In the genomic region with DNA sequence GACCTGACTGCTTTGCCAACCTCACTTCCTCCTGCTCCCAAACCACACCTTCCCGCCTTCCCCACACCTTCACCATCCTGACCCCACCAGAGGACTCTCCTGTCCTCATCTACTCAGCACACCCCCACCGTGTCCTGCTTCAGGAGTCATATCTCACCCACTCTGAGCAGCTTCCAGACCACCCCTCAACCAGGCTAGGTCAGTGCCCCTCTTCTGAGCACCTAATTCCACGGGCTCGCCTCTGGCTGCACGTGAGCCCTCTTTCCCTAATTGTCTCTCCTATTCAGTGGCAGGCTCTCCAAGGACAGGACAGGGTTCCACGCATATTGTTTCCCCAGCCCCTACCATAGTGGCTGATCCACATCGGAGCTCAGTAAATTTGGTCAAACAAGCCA, we compare ENCODE assay signal across 32 cellular contexts. TPM values are rescaled to one million over a fixed set of nuclear protein-coding genes. Genes with fewer than 3 reads are reported as not detected.
DNase-seq lines count a peak whose midpoint lies in the region; ATAC-seq, FAIRE-seq and TF ChIP-seq lines count a peak whose summit lies in the region.
"Had no signal": no experiment of that assay in that cellular context is flagged by ENCODE, and none has a peak within 500 bp of the region (broad histone marks: within the 10 kb centered on the region; RNA-seq: fewer than 3 reads in every experiment).

No MANE protein-coding gene starts in this region.

- peaks cover 31% of the 10 kb centered on the region for H4K20me1 ChIP-seq in GM23338 (replicated peaks; ENCODE audit: insufficient read depth)
- no peaks in the 10 kb centered on the region for H4K20me1 ChIP-seq in keratinocyte (ENCODE audit: control insufficient read depth, extremely low read depth, insufficient read depth, low read length)

- DNase-seq in GM23338 (ENCODE audit: low spot score), result no peak
- DNase-seq in WTC11 (ENCODE audit: low spot score), result no peak
- no peak for DNase-seq in keratinocyte (ENCODE audit: low read depth, low spot score)
- DNase-seq in osteocyte (ENCODE audit: extremely low spot score, unreplicated experiment), result no peak
- DNase-seq in NCI-H524 (lab: John Stamatoyannopoulos, UW), result no peak
- DNase-seq in GM19240 (ENCODE audit: insufficient read length, low spot score), result no peak
- DNase-seq: activated CD4-positive, alpha-beta memory T cell treated with anti-CD3 and anti-CD28 coated beads for 36 hours; activated CD4-positive, CD25-positive, alpha-beta regulatory T cell treated with anti-CD3 and anti-CD28 coated beads, Interleukin-2, amount 50 U/mL, for 72 hours; activated naive CD8-positive, alpha-beta T cell treated with anti-CD3 and anti-CD28 coated beads for 36 hours; activated T-cell treated with anti-CD3 and anti-CD28 coated beads for 4 hours; aorta; DND-41; GM23248; mucosa of descending colon; NCI-H1092; NCI-H187; NCI-H2171 treated with DMSO at 0.1 percent for 48 hours; NCI-H524 treated with DMSO at 0.1 percent for 48 hours; sigmoid colon; SJCRH30; stimulated activated CD4-positive, alpha-beta T cell treated with anti-CD3 and anti-CD28 coated beads, Interleukin-15, amount 100 ng/mL, for 24 hours; stimulated activated naive CD4-positive, alpha-beta T cell treated with Interleukin-2 at 50 U/mL for 16 hours; T-cell; uterus had no signal

- no peaks in the 10 kb centered on the region for H3K9me3 Mint-ChIP-seq in GM23338
- no peaks in the 10 kb centered on the region for H3K9me3 Mint-ChIP-seq in WTC11
- H3K9me3 Mint-ChIP-seq in osteocyte (ENCODE audit: unreplicated experiment), result no peaks in the 10 kb centered on the region
- H3K9me3 Mint-ChIP-seq: activated CD4-positive, alpha-beta memory T cell treated with anti-CD3 and anti-CD28 coated beads for 36 hours; activated naive CD8-positive, alpha-beta T cell treated with anti-CD3 and anti-CD28 coated beads for 36 hours; dendritic cell treated with granulocyte-macrophage colony-stimulating factor and Interleukin-4, amounts not matched to agents 40 ng/mL and 50 ng/mL, for 4 days; IgD-negative memory B cell; natural killer cell treated with Interleukin-12 subunit alpha and Interleukin-12 subunit beta and Interleukin-15 and Interleukin-18, amount 100 ng/mL, for 72 hours; T-cell had no signal

- ATAC-seq in GM23338 (no peak), WTC11 (no peak), HG03280 (IDR thresholded peaks at IDR 0.05; ENCODE audit: unreplicated experiment) (no peak), HG03457 (IDR thresholded peaks at IDR 0.05; ENCODE audit: unreplicated experiment) (no peak)
- ATAC-seq: gastroesophageal sphincter; mucosa of descending colon; natural killer cell treated with Interleukin-12 subunit alpha and Interleukin-12 subunit beta and Interleukin-15 and Interleukin-18, amount 100 ng/mL, for 72 hours; T-cell had no signal

- H2AFZ ChIP-seq in GM23338 (no peak overlapping the region), keratinocyte (ENCODE audit: control insufficient read depth, low read length) (no peak overlapping the region)

- H3F3A ChIP-seq in GM23338 (replicated peaks; ENCODE audit: low read depth), result peaks cover 5% of the 10 kb centered on the region; the same call in 1 of the 2 replicates

- no peaks in the 10 kb centered on the region for H3K9me3 ChIP-seq in keratinocyte (ENCODE audit: control insufficient read depth, low read depth, low read length)
- H3K9me3 ChIP-seq: gastroesophageal sphincter, mucosa of descending colon, sigmoid colon, SJCRH30, uterus had no signal

- peaks cover 43% of the 10 kb centered on the region for H3K4me1 Mint-ChIP-seq in GM23338
- peaks cover 47% of the 10 kb centered on the region for H3K4me1 Mint-ChIP-seq in WTC11
- peaks cover 37% of the 10 kb centered on the region for H3K4me1 Mint-ChIP-seq in osteocyte (ENCODE audit: unreplicated experiment)

- no peak for FAIRE-seq in keratinocyte (lab: Jason Lieb, UNC)
- FAIRE-seq: islet of Langerhans had no signal

- H3K27me3 Mint-ChIP-seq in GM23338 (ENCODE audit: insufficient read depth, low read depth, poor library complexity) (peaks cover 11% of the 10 kb centered on the region), WTC11 (ENCODE audit: low read depth) (peaks cover 5% of the 10 kb centered on the region), osteocyte (ENCODE audit: unreplicated experiment) (no peaks in the 10 kb centered on the region)
- H3K27me3 Mint-ChIP-seq: activated CD4-positive, alpha-beta memory T cell treated with anti-CD3 and anti-CD28 coated beads for 36 hours; activated naive CD8-positive, alpha-beta T cell treated with anti-CD3 and anti-CD28 coated beads for 36 hours; IgD-negative memory B cell; natural killer cell treated with Interleukin-12 subunit alpha and Interleukin-12 subunit beta and Interleukin-15 and Interleukin-18, amount 100 ng/mL, for 72 hours; T-cell had no signal

- H3K27ac Mint-ChIP-seq in GM23338 (peak overlapping the region; percentile 77), WTC11 (peak overlapping the region; percentile 82), osteocyte (ENCODE audit: unreplicated experiment) (peak overlapping the region; percentile 56)
- H3K27ac Mint-ChIP-seq: activated CD4-positive, alpha-beta memory T cell treated with anti-CD3 and anti-CD28 coated beads for 36 hours; activated naive CD8-positive, alpha-beta T cell treated with anti-CD3 and anti-CD28 coated beads for 36 hours; dendritic cell treated with granulocyte-macrophage colony-stimulating factor and Interleukin-4, amounts not matched to agents 40 ng/mL and 50 ng/mL, for 4 days; IgD-negative memory B cell; natural killer cell treated with Interleukin-12 subunit alpha and Interleukin-12 subunit beta and Interleukin-15 and Interleukin-18, amount 100 ng/mL, for 72 hours; T-cell had no signal

- CTCF ChIA-PET in WTC11 (lab: Charles Lee), result interaction anchor here (0.8 to 1.9 kb wide), 11 partner anchors 8 to 348 kb away, joined by 3 to 21 read pairs (median 5); a partner anchor contains a TSS

- dilution Hi-C loops in keratinocyte (cut with MboI; ENCODE audit: extremely low pct_ligation_motif_present, low sequenced_read_pairs), result no loop called here

- H3K27ac ChIP-seq in GM23338 (ENCODE audit: low read depth), result peak overlapping the region; percentile 67
- H3K27ac ChIP-seq in keratinocyte (ENCODE audit: control insufficient read depth, insufficient read depth, low read length), result no peak overlapping the region
- H3K27ac ChIP-seq: C4-2B, GM23248 had no signal

- H3K36me3 ChIP-seq in GM23338 (ENCODE audit: insufficient read depth) (peaks cover 14% of the 10 kb centered on the region; the same call in 1 of the 2 replicates), keratinocyte (ENCODE audit: control insufficient read depth in 2 of 2, extremely low read depth in 1 of 2, insufficient read depth in 2 of 2, low read length in 2 of 2) (peaks cover 1 to 14% of the 10 kb centered on the region in 2 experiments)
- H3K36me3 ChIP-seq: uterus had no signal

- POLR2A ChIA-PET in WTC11 (lab: Charles Lee), result interaction anchor here (1.1 kb wide), 1 partner anchor 16 kb away, joined by 7 read pairs; a partner anchor contains a TSS

- H3K4me1 ChIP-seq in GM23338 (ENCODE audit: insufficient read depth) (peaks cover 28% of the 10 kb centered on the region; the same call in 1 of the 2 replicates), keratinocyte (ENCODE audit: control insufficient read depth, extremely low read depth, insufficient read depth, low read length) (peaks cover 38% of the 10 kb centered on the region)

- TF ChIP-seq CTCF in GM23338 (conservative IDR thresholded peaks at IDR 0.05; ENCODE audit: low read depth in 2 of 2), result no peak
- TF ChIP-seq CTCF in WTC11 (IDR thresholded peaks at IDR 0.05), result no peak
- no peak for TF ChIP-seq CTCF in keratinocyte (optimal IDR thresholded peaks at IDR 0.05 in 1 of 3, IDR thresholded peaks at IDR 0.05 in 1 of 3, conservative IDR thresholded peaks at IDR 0.05 in 1 of 3; ENCODE audit: extremely low read depth in 1 of 3, insufficient read depth in 2 of 3, low read length in 3 of 3)
- TF ChIP-seq CTCF in osteocyte (IDR thresholded peaks at IDR 0.05), result no peak

- H3K4me3 ChIP-seq in GM23338 (no peak overlapping the region), keratinocyte (ENCODE audit: control insufficient read depth in 2 of 3, extremely low read depth in 1 of 3, insufficient read depth in 2 of 3, low read depth in 1 of 3, low read length in 3 of 3) (no peak overlapping the region)
- H3K4me3 ChIP-seq: gastroesophageal sphincter, GM23248, mucosa of descending colon, sigmoid colon, SJCRH30, uterus had no signal

- H3K4me2 ChIP-seq in GM23338 (peak overlapping the region; percentile 11; the same call in 1 of the 2 replicates), keratinocyte (ENCODE audit: control insufficient read depth, extremely low read depth, insufficient read depth, low read depth, low read length) (peak overlapping the region; percentile 6)

- peaks cover 41% of the 10 kb centered on the region for H3K79me2 ChIP-seq in GM23338 (replicated peaks; ENCODE audit: insufficient read depth)
- H3K79me2 ChIP-seq in keratinocyte (ENCODE audit: control insufficient read depth, insufficient read depth, low read length), result peaks cover 26% of the 10 kb centered on the region

- peak overlapping the region; percentile 4; the same call in 1 of the 3 replicates for H3K4me3 Mint-ChIP-seq in GM23338
- no peak overlapping the region for H3K4me3 Mint-ChIP-seq in WTC11
- no peak overlapping the region for H3K4me3 Mint-ChIP-seq in osteocyte (ENCODE audit: unreplicated experiment)
- H3K4me3 Mint-ChIP-seq: activated CD4-positive, alpha-beta memory T cell treated with anti-CD3 and anti-CD28 coated beads for 36 hours; activated naive CD8-positive, alpha-beta T cell treated with anti-CD3 and anti-CD28 coated beads for 36 hours; dendritic cell treated with granulocyte-macrophage colony-stimulating factor and Interleukin-4, amounts not matched to agents 40 ng/mL and 50 ng/mL, for 4 days; natural killer cell treated with Interleukin-12 subunit alpha and Interleukin-12 subunit beta and Interleukin-15 and Interleukin-18, amount 100 ng/mL, for 72 hours; T-cell had no signal

- H3K9ac ChIP-seq in keratinocyte (ENCODE audit: control insufficient read depth, extremely low read depth, insufficient read depth, low read length), result no peak overlapping the region
- H3K9ac ChIP-seq: GM23248 had no signal

- peaks cover 30% of the 10 kb centered on the region for H3K36me3 Mint-ChIP-seq in GM23338 (ENCODE audit: low read depth)
- peaks cover 31% of the 10 kb centered on the region for H3K36me3 Mint-ChIP-seq in WTC11
- peaks cover 3% of the 10 kb centered on the region for H3K36me3 Mint-ChIP-seq in osteocyte (ENCODE audit: unreplicated experiment)
- H3K36me3 Mint-ChIP-seq: natural killer cell treated with Interleukin-12 subunit alpha and Interleukin-12 subunit beta and Interleukin-15 and Interleukin-18, amount 100 ng/mL, for 72 hours; T-cell had no signal

- H3K9me1 ChIP-seq in keratinocyte (ENCODE audit: control insufficient read depth, extremely low read depth, insufficient read depth, low read length), result no peaks in the 10 kb centered on the region

- H3K27me3 ChIP-seq in GM23338 (ENCODE audit: insufficient read depth) (peaks cover 2% of the 10 kb centered on the region; the same call in 1 of the 2 replicates), keratinocyte (ENCODE audit: control insufficient read depth, extremely low read depth, insufficient read depth, low read length) (no peaks in the 10 kb centered on the region)
- H3K27me3 ChIP-seq: gastroesophageal sphincter, sigmoid colon, SJCRH30, uterus had no signal

- no peaks in the 10 kb centered on the region for H3K9me2 ChIP-seq in GM23338 (ENCODE audit: insufficient read depth)

RNA-seq across cellular contexts. Expression of a gene that starts 4.3 kb away (rescaled TPM):
- 35.4 and 59.0 TPM in 2 replicates for total RNA-seq in GM23338 (2014; rRNA removed; shearing (Covaris generic))
- polyA plus RNA-seq in GM23338 (2016; fragmentation: Nextera tagmentation; extraction: Ambion mirVana) (36.9 and 42.9 TPM in 2 replicates), keratinocyte (11.5 to 14.4 TPM (median 13.5 TPM) in 3 replicates)
- total RNA-seq in WTC11 (2021) (65.1 to 76.7 TPM (median 66.5 TPM) in 3 replicates), osteocyte (16.6 and 21.1 TPM in 2 replicates)
- 10.0 TPM for polyA plus RNA-seq in keratinocyte (2011; ENCODE audit: low read depth)
- polyA plus RNA-seq in keratinocyte (2011; cell fraction: cytosol; rRNA removed), result 9.6 and 11.6 TPM in 2 replicates
- 21.0 and 23.5 TPM in 2 replicates for polyA plus RNA-seq in keratinocyte (2011; cell fraction: nucleus; rRNA removed)
- polyA plus RNA-seq in keratinocyte (2012; ENCODE audit: low replicate concordance), result 11.2 and 18.3 TPM in 2 replicates
- 10.9 to 16.3 TPM (median 16.3 TPM) in 3 replicates for polyA minus RNA-seq in keratinocyte
- 14.6 TPM for polyA minus RNA-seq in keratinocyte (2011; cell fraction: cytosol; rRNA and poly(A)+ RNA removed)
- 8.4 and 12.4 TPM in 2 replicates for polyA minus RNA-seq in keratinocyte (2011; cell fraction: nucleus; rRNA and poly(A)+ RNA removed)

RNA-seq across cellular contexts. Expression of a gene that starts 15.4 kb away (rescaled TPM):
- 23.6 and 27.5 TPM in 2 replicates for total RNA-seq in GM23338 (2014; rRNA removed; shearing (Covaris generic))
- polyA plus RNA-seq in GM23338 (2016; fragmentation: Nextera tagmentation; extraction: Ambion mirVana) (14.0 and 14.6 TPM in 2 replicates), keratinocyte (1.1 to 1.8 TPM (median 1.2 TPM) in 3 replicates)
- total RNA-seq in WTC11 (2021) (19.3 to 24.7 TPM (median 23.7 TPM) in 3 replicates), osteocyte (not detected in 2 replicates)
- polyA plus RNA-seq in keratinocyte (2011; ENCODE audit: low read depth), result 0.60 TPM
- 0.44 and 0.74 TPM in 2 replicates for polyA plus RNA-seq in keratinocyte (2011; cell fraction: cytosol; rRNA removed)
- 1.5 and 1.6 TPM in 2 replicates for polyA plus RNA-seq in keratinocyte (2011; cell fraction: nucleus; rRNA removed)
- polyA plus RNA-seq in keratinocyte (2012; ENCODE audit: low replicate concordance), result 0.21 and 1.3 TPM in 2 replicates
- polyA minus RNA-seq in keratinocyte, result 0.49 to 1.4 TPM (median 1.0 TPM) in 3 replicates
- 0.96 TPM for polyA minus RNA-seq in keratinocyte (2011; cell fraction: cytosol; rRNA and poly(A)+ RNA removed)
- polyA minus RNA-seq in keratinocyte (2011; cell fraction: nucleus; rRNA and poly(A)+ RNA removed), result 1.2 and 1.5 TPM in 2 replicates

Comparison
In these comparisons a context has a peak if more than half of its experiments do, and no peak if none do; other contexts are left out.
1. RNA of a gene that starts 15.4 kb away (total RNA-seq): 23.6 to 27.5 TPM in GM23338 and 19.3 to 24.7 TPM in WTC11; not detected in osteocyte; every median in the first group is over 10 times any median in the second.
2. Peak in every context shown above with its lines, with median percentiles within 50 percentile points of each other: H3K27ac Mint-ChIP-seq.